In genomic region chr3:107797586-107797985, GRCh38 we compare ENCODE assay signal across 13 cellular contexts.
A peak's percentile ranks its signal among the peaks of the same experiment; 100 is the strongest.
DNase-seq lines count a peak whose midpoint lies in the region; ATAC-seq, FAIRE-seq and TF ChIP-seq lines count a peak whose summit lies in the region.
"Had no signal": no experiment of that assay in that cellular context is flagged by ENCODE, and none has a peak within 500 bp of the region (broad histone marks: within the 10 kb centered on the region; RNA-seq: fewer than 3 reads in every experiment).

No MANE protein-coding gene starts in this region.

- POLR2A ChIA-PET in PC-9 (lab: Charles Lee; ENCODE audit: unreplicated experiment), result no interaction called here

- no peaks in the 10 kb centered on the region for H3K9me2 ChIP-seq in PC-9 (ENCODE audit: insufficient read depth)

- H2AFZ ChIP-seq in PC-9, result no peak overlapping the region

- H3F3A ChIP-seq in PC-9 (ENCODE audit: insufficient read depth, low read depth), result peaks cover 6% of the 10 kb centered on the region; the same call in 1 of the 2 replicates

- H3K4me1 ChIP-seq in PC-9 (replicated peaks; ENCODE audit: insufficient read depth), result peaks cover 27% of the 10 kb centered on the region

- H3K27ac Mint-ChIP-seq in activated naive CD8-positive, alpha-beta T cell treated with anti-CD3 and anti-CD28 coated beads, Interleukin-2, amount 50 U/mL, for 24 hours, result no peak overlapping the region
- no peak overlapping the region for H3K27ac Mint-ChIP-seq in activated naive CD8-positive, alpha-beta T cell treated with anti-CD3 and anti-CD28 coated beads for 36 hours
- H3K27ac Mint-ChIP-seq in HFFc6, result no peak overlapping the region
- H3K27ac Mint-ChIP-seq: CD4-positive, CD25-positive, alpha-beta regulatory T cell had no signal

- no peak for TF ChIP-seq CTCF in PC-9 (conservative IDR thresholded peaks at IDR 0.05)
- no peak for TF ChIP-seq CTCF in fibroblast of the aortic adventitia (IDR thresholded peaks at IDR 0.05; ENCODE audit: insufficient read depth, low read length)
- no peak for TF ChIP-seq CTCF in HFFc6 (IDR thresholded peaks at IDR 0.05)

- H3K36me3 Mint-ChIP-seq in activated naive CD8-positive, alpha-beta T cell treated with anti-CD3 and anti-CD28 coated beads, Interleukin-2, amount 50 U/mL, for 24 hours (ENCODE audit: low read depth), result peaks cover 31% of the 10 kb centered on the region
- peaks cover 9% of the 10 kb centered on the region for H3K36me3 Mint-ChIP-seq in activated naive CD8-positive, alpha-beta T cell treated with anti-CD3 and anti-CD28 coated beads for 36 hours
- peaks cover 35% of the 10 kb centered on the region for H3K36me3 Mint-ChIP-seq in HFFc6 (ENCODE audit: low read depth)

- no peaks in the 10 kb centered on the region for H3K27me3 Mint-ChIP-seq in activated naive CD8-positive, alpha-beta T cell treated with anti-CD3 and anti-CD28 coated beads, Interleukin-2, amount 50 U/mL, for 24 hours
- H3K27me3 Mint-ChIP-seq in activated naive CD8-positive, alpha-beta T cell treated with anti-CD3 and anti-CD28 coated beads for 36 hours, result no peaks in the 10 kb centered on the region
- H3K27me3 Mint-ChIP-seq in HFFc6 (ENCODE audit: insufficient read depth), result no peaks in the 10 kb centered on the region; the same call in 1 of the 2 replicates
- H3K27me3 Mint-ChIP-seq: CD4-positive, CD25-positive, alpha-beta regulatory T cell had no signal

- no peaks in the 10 kb centered on the region; the same call in 1 of the 2 replicates for H4K20me1 ChIP-seq in PC-9 (ENCODE audit: insufficient read depth)

- no peaks in the 10 kb centered on the region for H3K9me3 ChIP-seq in PC-9 (ENCODE audit: insufficient read depth, low read depth)
- H3K9me3 ChIP-seq: SJCRH30 had no signal

- no peak for DNase-seq in activated naive CD8-positive, alpha-beta T cell treated with anti-CD3 and anti-CD28 coated beads, Interleukin-2, amount 50 U/mL, for 24 hours
- DNase-seq in activated naive CD8-positive, alpha-beta T cell treated with anti-CD3 and anti-CD28 coated beads for 36 hours, result no peak
- peak in 1 of 2 experiments; percentile 82 for DNase-seq in PC-9
- peak; percentile 7 for DNase-seq in fibroblast of the aortic adventitia (ENCODE audit: low read depth)
- DNase-seq in urothelium cell line (ENCODE audit: low spot score), result peak; percentile 29
- no peak for DNase-seq in HFFc6
- no peak for DNase-seq in T1000 (lab: John Stamatoyannopoulos, UW)
- DNase-seq in activated CD4-positive, alpha-beta T cell treated with anti-CD3 and anti-CD28 coated beads, Interleukin-2, amount 50 U/mL, for 1 hour, result no peak
- DNase-seq: CD4-positive, CD25-positive, alpha-beta regulatory T cell; NCI-H1092; SJCRH30 had no signal

- H3K27ac ChIP-seq in PC-9, result no peak overlapping the region
- H3K27ac ChIP-seq: SJCRH30 had no signal

- FAIRE-seq in urothelium cell line (lab: Jason Lieb, UNC), result no peak
- FAIRE-seq: H1, HTR-8/SVneo had no signal

- no peaks in the 10 kb centered on the region for H3K9me3 Mint-ChIP-seq in activated naive CD8-positive, alpha-beta T cell treated with anti-CD3 and anti-CD28 coated beads, Interleukin-2, amount 50 U/mL, for 24 hours
- no peaks in the 10 kb centered on the region for H3K9me3 Mint-ChIP-seq in activated naive CD8-positive, alpha-beta T cell treated with anti-CD3 and anti-CD28 coated beads for 36 hours
- H3K9me3 Mint-ChIP-seq in HFFc6, result no peaks in the 10 kb centered on the region
- H3K9me3 Mint-ChIP-seq: CD4-positive, CD25-positive, alpha-beta regulatory T cell had no signal

- H3K27me3 ChIP-seq in PC-9 (ENCODE audit: insufficient read depth, low read depth), result no peaks in the 10 kb centered on the region
- H3K27me3 ChIP-seq: SJCRH30 had no signal

- no TSS peak for BruUV-seq in PC-9 (replicated peaks; lab: Mats Ljungman, UMichigan)

- intact Hi-C loops in PC-9 (cut with micrococcal nuclease; ENCODE audit: unreplicated experiment), result loop anchor here (10.0 kb wide), 1 partner anchor 677 kb away; no protein-coding TSS in a partner anchor

- ATAC-seq in activated naive CD8-positive, alpha-beta T cell treated with anti-CD3 and anti-CD28 coated beads, Interleukin-2, amount 50 U/mL, for 24 hours, result peak; percentile 40

- no peak overlapping the region for H3K4me3 Mint-ChIP-seq in activated naive CD8-positive, alpha-beta T cell treated with anti-CD3 and anti-CD28 coated beads, Interleukin-2, amount 50 U/mL, for 24 hours
- H3K4me3 Mint-ChIP-seq in activated naive CD8-positive, alpha-beta T cell treated with anti-CD3 and anti-CD28 coated beads for 36 hours, result no peak overlapping the region
- no peak overlapping the region for H3K4me3 Mint-ChIP-seq in HFFc6
- H3K4me3 Mint-ChIP-seq: CD4-positive, CD25-positive, alpha-beta regulatory T cell had no signal

- CTCF ChIA-PET in PC-9 (lab: Charles Lee), result interaction anchor here (1.2 kb wide), 1 partner anchor 131 kb away, joined by 3 read pairs; no protein-coding TSS in a partner anchor

- H3K36me3 ChIP-seq in PC-9 (ENCODE audit: low read depth), result peaks cover 35% of the 10 kb centered on the region

- no peaks in the 10 kb centered on the region for H3K79me2 ChIP-seq in PC-9 (ENCODE audit: low read depth)

- H3K4me2 ChIP-seq in PC-9, result peak overlapping the region; percentile 37

- H3K4me1 Mint-ChIP-seq in activated naive CD8-positive, alpha-beta T cell treated with anti-CD3 and anti-CD28 coated beads, Interleukin-2, amount 50 U/mL, for 24 hours, result peaks cover 16% of the 10 kb centered on the region
- H3K4me1 Mint-ChIP-seq in activated naive CD8-positive, alpha-beta T cell treated with anti-CD3 and anti-CD28 coated beads for 36 hours, result peaks cover 9% of the 10 kb centered on the region
- H3K4me1 Mint-ChIP-seq in HFFc6 (ENCODE audit: low read depth), result peaks cover 26% of the 10 kb centered on the region

- H3K4me3 ChIP-seq in PC-9 (no peak overlapping the region), fibroblast of the aortic adventitia (ENCODE audit: low read depth, low read length) (no peak overlapping the region)
- H3K4me3 ChIP-seq: SJCRH30 had no signal

Comparison
In these comparisons a context has a peak if more than half of its experiments do, and no peak if none do; other contexts are left out.
1. DNase-seq: peak in fibroblast of the aortic adventitia (single experiment) and urothelium cell line (single experiment); none in activated naive CD8-positive, alpha-beta T cell treated with anti-CD3 and anti-CD28 coated beads, Interleukin-2, amount 50 U/mL, for 24 hours (single experiment), activated naive CD8-positive, alpha-beta T cell treated with anti-CD3 and anti-CD28 coated beads for 36 hours (single experiment), HFFc6 (single experiment), T1000 (single experiment) and activated CD4-positive, alpha-beta T cell treated with anti-CD3 and anti-CD28 coated beads, Interleukin-2, amount 50 U/mL, for 1 hour (single experiment).